In the genomic region with DNA sequence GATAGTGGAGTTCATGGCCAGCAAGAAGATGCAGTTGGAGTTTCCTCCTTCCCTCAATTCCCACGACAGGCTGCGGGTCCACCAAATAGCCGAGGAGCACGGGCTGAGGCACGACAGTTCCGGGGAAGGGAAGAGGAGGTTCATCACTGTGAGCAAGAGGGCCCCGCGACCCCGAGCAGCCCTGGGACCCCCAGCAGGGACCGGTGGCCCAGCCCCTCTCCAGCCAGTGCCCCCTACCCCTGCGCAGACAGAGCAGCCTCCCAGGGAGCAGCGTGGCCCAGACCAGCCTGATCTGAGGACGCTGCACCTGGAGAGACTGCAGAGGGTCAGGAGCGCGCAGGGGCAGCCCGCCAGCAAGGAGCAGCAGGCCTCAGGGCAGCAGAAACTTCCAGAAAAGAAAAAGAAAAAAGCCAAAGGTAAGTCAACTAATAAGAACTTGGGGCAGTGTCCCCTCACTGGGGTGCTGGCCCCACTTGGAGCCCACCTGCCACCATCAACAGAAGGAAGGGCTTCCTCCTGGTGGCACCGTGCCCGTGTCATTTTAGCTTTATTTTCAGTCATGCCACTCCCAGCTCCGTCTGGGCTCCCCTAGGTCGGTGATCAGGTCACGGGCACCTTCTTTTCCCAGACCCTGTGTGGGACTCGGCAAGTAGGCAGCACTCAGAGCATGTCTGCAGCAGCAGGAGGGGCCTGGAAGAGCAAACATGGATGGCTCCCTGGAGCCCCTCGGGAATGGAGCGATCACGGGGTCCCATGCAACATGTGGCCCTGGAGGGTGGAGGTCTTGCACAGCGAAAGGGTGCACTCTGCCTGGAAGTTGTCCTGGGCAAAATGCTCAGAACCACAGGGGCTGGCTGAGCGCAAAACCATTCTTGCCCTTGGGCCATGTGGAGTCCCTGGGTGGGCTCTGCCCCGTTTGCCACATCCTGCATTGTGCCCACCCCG, we compare ENCODE assay signal across 18 cellular contexts. TPM values are rescaled to one million over a fixed set of nuclear protein-coding genes. Genes with fewer than 3 reads are reported as not detected.
A peak's percentile ranks its signal among the peaks of the same experiment; 100 is the strongest.
DNase-seq lines count a peak whose midpoint lies in the region; ATAC-seq and TF ChIP-seq lines count a peak whose summit lies in the region.
"Had no signal": no experiment of that assay in that cellular context is flagged by ENCODE, and none has a peak within 500 bp of the region (broad histone marks: within the 10 kb centered on the region; RNA-seq: fewer than 3 reads in every experiment).

No MANE protein-coding gene starts in this region.

- no peak for TF ChIP-seq CTCF in gastroesophageal sphincter (IDR thresholded peaks at IDR 0.05)

- ATAC-seq in gastroesophageal sphincter = no peak
- ATAC-seq in HG03280 (IDR thresholded peaks at IDR 0.05; ENCODE audit: unreplicated experiment) = no peak
- no peak for ATAC-seq in GM18873 (IDR thresholded peaks at IDR 0.05; ENCODE audit: low FRiP score, unreplicated experiment)
- ATAC-seq: HCT116 had no signal

- H3K27me3 ChIP-seq in gastroesophageal sphincter (no peaks in the 10 kb centered on the region), rectal smooth muscle tissue (ENCODE audit: control insufficient read depth, insufficient read depth, low read length) (no peaks in the 10 kb centered on the region)
- H3K27me3 ChIP-seq: BLaER1 treated with 17β-estradiol and CSF1 and Interleukin-3, amounts not matched to agents 10 nM and 100 nM had no signal

- 94% methylated on average over 5 of the region's 29 CpGs; no CpG with 5 or more reads in 1 of the 2 donors for WGBS in gastroesophageal sphincter (ENCODE audit: low coverage in 1 of 2), 2 donors

- DNase-seq in D341Med (ENCODE audit: low spot score) = peak; percentile 18
- DNase-seq in Jurkat, Clone E6-1 (ENCODE audit: low read depth, low spot score) = peak; percentile 29
- DNase-seq in central memory CD4-positive, alpha-beta T cell = no peak
- DNase-seq in activated naive CD4-positive, alpha-beta T cell treated with anti-CD3 and anti-CD28 coated beads, Interleukin-2, amount 50 U/mL, for 16 hours = no peak
- DNase-seq: ACHN; CD4-positive, CD25-positive, alpha-beta regulatory T cell; DMS 273 treated with DMSO at 0.1 percent for 48 hours; IMR-90 had no signal

- H3K27ac ChIP-seq in gastroesophageal sphincter (peak overlapping the region in 3 of 4 donors; percentile 91 to 97 (median 93)), rectal smooth muscle tissue (ENCODE audit: low read depth, low read length) (peak overlapping the region; percentile 88)
- H3K27ac ChIP-seq: BLaER1 treated with 17β-estradiol and CSF1 and Interleukin-3, amounts not matched to agents 10 nM and 100 nM had no signal

- H3K36me3 ChIP-seq in gastroesophageal sphincter (peaks cover 0 to 88% of the 10 kb centered on the region in 2 donors), rectal smooth muscle tissue (ENCODE audit: control insufficient read depth, insufficient read depth, low read length) (peaks cover 36% of the 10 kb centered on the region)

- no peak for TF ChIP-seq EP300 in gastroesophageal sphincter (IDR thresholded peaks at IDR 0.05)

- H3K4me1 ChIP-seq in gastroesophageal sphincter (peaks cover 0 to 100% (median 3%) of the 10 kb centered on the region in 3 donors), rectal smooth muscle tissue (ENCODE audit: control insufficient read depth, insufficient read depth, low read length) (peaks cover 50% of the 10 kb centered on the region)

- no peak overlapping the region; the same call in 1 of the 2 replicates for H3K4me3 ChIP-seq in Jurkat, Clone E6-1 (ENCODE audit: low read length)
- H3K4me3 ChIP-seq in gastroesophageal sphincter (no peak overlapping the region), rectal smooth muscle tissue (ENCODE audit: low read length) (no peak overlapping the region)
- H3K4me3 ChIP-seq: BLaER1 treated with 17β-estradiol and CSF1 and Interleukin-3, amounts not matched to agents 10 nM and 100 nM had no signal

- no peaks in the 10 kb centered on the region for H3K9me3 ChIP-seq in gastroesophageal sphincter
- H3K9me3 ChIP-seq: BLaER1 treated with 17β-estradiol and CSF1 and Interleukin-3, amounts not matched to agents 10 nM and 100 nM had no signal

- no peak overlapping the region for H3K9ac ChIP-seq in rectal smooth muscle tissue (ENCODE audit: low read length)
- H3K9ac ChIP-seq: BLaER1 treated with 17β-estradiol and CSF1 and Interleukin-3, amounts not matched to agents 10 nM and 100 nM had no signal

- TF ChIP-seq POLR2A in gastroesophageal sphincter (IDR thresholded peaks at IDR 0.05) = no peak

RNA-seq across cellular contexts. Expression of a gene that starts 33.3 kb away (rescaled TPM):
- 23.1 TPM for polyA plus RNA-seq in Jurkat, Clone E6-1 (2012; ENCODE audit: insufficient read depth, insufficient read length)
- total RNA-seq in gastroesophageal sphincter = 10 to 100 TPM; 20.9 to 31.8 (median 24.9) TPM

RNA-seq across cellular contexts. Expression of a gene that starts 33.3 kb away (rescaled TPM):
- polyA plus RNA-seq in Jurkat, Clone E6-1 (2012; ENCODE audit: insufficient read depth, insufficient read length) = 165 TPM
- total RNA-seq in gastroesophageal sphincter = 10 to 100 TPM; 40.4 to 70.0 (median 52.8) TPM

RNA-seq across cellular contexts. Expression of a gene that starts 43.8 kb away (rescaled TPM):
- polyA plus RNA-seq in Jurkat, Clone E6-1 (2012; ENCODE audit: insufficient read depth, insufficient read length) = not detected
- 1 to 10 TPM in 2 of 4 donors, not detected in 2; 2.9 to 5.4 TPM for total RNA-seq in gastroesophageal sphincter
- total RNA-seq: A172; CD4-positive, CD25-positive, alpha-beta regulatory T cell; Daoy; H1; HT-29; IMR-90 had no signal
- polyA plus RNA-seq: H1, IMR-90 had no signal

Comparison
In these comparisons a context has a peak if more than half of its experiments do, and no peak if none do; other contexts are left out.
1. DNase-seq: peak in D341Med (single experiment) and Jurkat, Clone E6-1 (single experiment); none in central memory CD4-positive, alpha-beta T cell (single experiment) and activated naive CD4-positive, alpha-beta T cell treated with anti-CD3 and anti-CD28 coated beads, Interleukin-2, amount 50 U/mL, for 16 hours (single experiment).